ENCODE assay signal across 2 cellular contexts in the genomic region with DNA sequence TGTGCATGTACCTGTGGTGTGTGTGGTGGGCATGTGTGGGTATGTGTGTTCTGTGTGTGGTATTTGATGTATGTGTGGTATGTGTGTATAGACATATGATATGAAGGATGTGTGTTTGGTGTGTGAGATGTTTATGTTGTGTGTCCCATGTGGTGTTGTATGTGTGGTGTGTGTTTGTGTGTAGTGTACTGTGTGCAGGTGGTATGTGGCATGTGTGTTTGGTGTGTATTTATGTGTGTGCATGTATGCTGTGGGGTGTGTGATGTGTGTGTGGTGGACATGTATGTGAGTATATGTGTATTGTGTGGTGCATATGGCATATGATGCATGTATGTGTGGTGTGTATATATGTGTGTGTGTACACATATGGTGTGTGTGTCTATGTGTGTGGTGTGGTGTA.
TF ChIP-seq lines count a peak whose summit lies in the region.

No MANE protein-coding gene starts in this region.

TF ChIP-seq in IMR-90, 13 proteins besides CTCF, POLR2A, EP300 and RAD21:
- TF ChIP-seq NFE2L2 (IDR thresholded peaks at IDR 0.05; ENCODE audit: low read depth, low read length), result no peak
- TF ChIP-seq CHD1 (IDR thresholded peaks at IDR 0.05; ENCODE audit: low read depth, low read length), result no peak
- TF ChIP-seq CEBPB (IDR thresholded peaks at IDR 0.05; ENCODE audit: low read depth, low read length), result no peak
- no peak for TF ChIP-seq FOS (IDR thresholded peaks at IDR 0.05; ENCODE audit: low read depth, low read length)
- no peak for TF ChIP-seq BHLHE40 (IDR thresholded peaks at IDR 0.05; ENCODE audit: low read depth, low read length)
- no peak for TF ChIP-seq SMC3 (IDR thresholded peaks at IDR 0.05; ENCODE audit: low read depth, low read length)
- TF ChIP-seq MAZ (IDR thresholded peaks at IDR 0.05; ENCODE audit: borderline replicate concordance, low read depth, low read length), result no peak
- no peak for TF ChIP-seq MAFK (IDR thresholded peaks at IDR 0.05; ENCODE audit: low read depth, low read length)
- no peak for TF ChIP-seq RFX5 (IDR thresholded peaks at IDR 0.05; ENCODE audit: low read depth, low read length)
- TF ChIP-seq, protein P1, sequence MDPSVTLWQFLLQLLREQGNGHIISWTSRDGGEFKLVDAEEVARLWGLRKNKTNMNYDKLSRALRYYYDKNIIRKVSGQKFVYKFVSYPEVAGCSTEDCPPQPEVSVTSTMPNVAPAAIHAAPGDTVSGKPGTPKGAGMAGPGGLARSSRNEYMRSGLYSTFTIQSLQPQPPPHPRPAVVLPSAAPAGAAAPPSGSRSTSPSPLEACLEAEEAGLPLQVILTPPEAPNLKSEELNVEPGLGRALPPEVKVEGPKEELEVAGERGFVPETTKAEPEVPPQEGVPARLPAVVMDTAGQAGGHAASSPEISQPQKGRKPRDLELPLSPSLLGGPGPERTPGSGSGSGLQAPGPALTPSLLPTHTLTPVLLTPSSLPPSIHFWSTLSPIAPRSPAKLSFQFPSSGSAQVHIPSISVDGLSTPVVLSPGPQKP (IDR thresholded peaks at IDR 0.05; ENCODE audit: borderline replicate concordance, low read depth, low read length), result no peak
- TF ChIP-seq MXI1 (IDR thresholded peaks at IDR 0.05; ENCODE audit: borderline replicate concordance, low read depth, low read length), result no peak
- TF ChIP-seq RCOR1 (IDR thresholded peaks at IDR 0.05; ENCODE audit: insufficient replicate concordance, low read length), result no peak
- TF ChIP-seq, protein P2, sequence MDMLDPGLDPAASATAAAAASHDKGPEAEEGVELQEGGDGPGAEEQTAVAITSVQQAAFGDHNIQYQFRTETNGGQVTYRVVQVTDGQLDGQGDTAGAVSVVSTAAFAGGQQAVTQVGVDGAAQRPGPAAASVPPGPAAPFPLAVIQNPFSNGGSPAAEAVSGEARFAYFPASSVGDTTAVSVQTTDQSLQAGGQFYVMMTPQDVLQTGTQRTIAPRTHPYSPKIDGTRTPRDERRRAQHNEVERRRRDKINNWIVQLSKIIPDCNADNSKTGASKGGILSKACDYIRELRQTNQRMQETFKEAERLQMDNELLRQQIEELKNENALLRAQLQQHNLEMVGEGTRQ (IDR thresholded peaks at IDR 0.05; ENCODE audit: low read depth, low read length), result no peak

TF ChIP-seq in H1, 55 proteins besides CTCF, POLR2A, EP300 and RAD21:
- TF ChIP-seq TAF7 (optimal IDR thresholded peaks at IDR 0.05; ENCODE audit: borderline replicate concordance, low read depth, low read length) (no peak), CEBPB (IDR thresholded peaks at IDR 0.05; ENCODE audit: low read depth, low read length) (no peak), RXRA (IDR thresholded peaks at IDR 0.05; ENCODE audit: insufficient read depth, low read depth, low read length) (no peak), POLR2AphosphoS5 (IDR thresholded peaks at IDR 0.05; ENCODE audit: low read depth, low read length) (no peak), ZNF274 (IDR thresholded peaks at IDR 0.05; ENCODE audit: borderline replicate concordance, extremely low read depth, low read length) (no peak), SP4 (IDR thresholded peaks at IDR 0.05; ENCODE audit: low read length) (no peak), RBBP5 (IDR thresholded peaks at IDR 0.05; ENCODE audit: borderline replicate concordance, low read depth, low read length) (no peak), HDAC6 (IDR thresholded peaks at IDR 0.05; ENCODE audit: low read depth, low read length) (no peak), JUND (IDR thresholded peaks at IDR 0.05; ENCODE audit: low read length) (no peak), CBX5 (IDR thresholded peaks at IDR 0.05; ENCODE audit: low read depth, low read length) (no peak), JUN (IDR thresholded peaks at IDR 0.05; ENCODE audit: low read depth, low read length) (no peak), SIRT6 (IDR thresholded peaks at IDR 0.05; ENCODE audit: low read length) (no peak), EZH2 (IDR thresholded peaks at IDR 0.05; ENCODE audit: low read depth, low read length, severe bottlenecking) (no peak)
- TF ChIP-seq, protein P3, sequence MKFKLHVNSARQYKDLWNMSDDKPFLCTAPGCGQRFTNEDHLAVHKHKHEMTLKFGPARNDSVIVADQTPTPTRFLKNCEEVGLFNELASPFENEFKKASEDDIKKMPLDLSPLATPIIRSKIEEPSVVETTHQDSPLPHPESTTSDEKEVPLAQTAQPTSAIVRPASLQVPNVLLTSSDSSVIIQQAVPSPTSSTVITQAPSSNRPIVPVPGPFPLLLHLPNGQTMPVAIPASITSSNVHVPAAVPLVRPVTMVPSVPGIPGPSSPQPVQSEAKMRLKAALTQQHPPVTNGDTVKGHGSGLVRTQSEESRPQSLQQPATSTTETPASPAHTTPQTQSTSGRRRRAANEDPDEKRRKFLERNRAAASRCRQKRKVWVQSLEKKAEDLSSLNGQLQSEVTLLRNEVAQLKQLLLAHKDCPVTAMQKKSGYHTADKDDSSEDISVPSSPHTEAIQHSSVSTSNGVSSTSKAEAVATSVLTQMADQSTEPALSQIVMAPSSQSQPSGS (IDR thresholded peaks at IDR 0.05; ENCODE audit: low read length), result no peak
- TF ChIP-seq, protein P2 (IDR thresholded peaks at IDR 0.05; ENCODE audit: low read length), result no peak
TF ChIP-seq in H1: peak in this region for 0.
